In the genomic region with DNA sequence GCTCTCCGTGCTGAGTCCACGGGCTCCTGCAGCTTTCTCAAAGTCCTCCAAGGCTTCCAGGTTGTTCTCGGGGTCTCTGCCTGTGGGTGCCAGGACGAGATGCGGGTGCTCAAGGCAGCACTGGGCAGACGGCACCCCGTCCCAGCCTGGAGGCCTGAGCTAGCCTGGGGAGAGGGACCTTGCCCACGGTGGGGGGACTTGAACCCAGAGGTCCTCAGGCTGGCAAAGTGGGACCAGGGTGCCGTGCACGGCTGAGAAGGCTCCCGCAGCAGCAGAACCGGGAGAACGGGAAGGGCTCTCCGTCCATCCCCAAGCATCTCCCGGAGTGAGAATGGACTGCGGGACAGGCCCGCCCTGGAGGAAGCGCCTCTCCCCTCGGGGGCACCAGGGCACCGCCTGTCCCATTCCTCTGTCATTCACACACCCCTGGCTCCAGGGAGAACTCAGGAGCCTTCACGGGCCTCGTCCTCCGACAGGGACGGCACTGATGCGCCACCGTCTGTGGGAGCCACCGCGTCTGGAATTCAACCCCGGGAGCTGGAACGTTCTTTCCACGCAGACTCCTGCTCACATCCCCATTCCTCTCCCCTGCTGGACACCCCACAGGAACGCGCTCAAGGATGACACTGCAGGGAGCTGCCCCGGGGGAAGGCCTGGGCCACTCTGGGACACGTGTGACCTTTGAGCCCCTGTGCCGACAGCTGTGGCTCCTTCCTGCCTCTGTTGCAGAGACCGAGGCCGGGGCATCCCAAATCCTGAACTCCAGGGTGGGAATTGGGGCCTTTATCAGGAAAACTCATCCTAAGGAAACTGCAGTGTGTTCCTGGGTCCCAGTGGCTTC, we compare ENCODE assay signal across 21 cellular contexts. TPM values are rescaled to one million over a fixed set of nuclear protein-coding genes. Genes with fewer than 3 reads are reported as not detected.
"Had no signal": no experiment of that assay in that cellular context is flagged by ENCODE, and none has a peak within 500 bp of the region (broad histone marks: within the 10 kb centered on the region; RNA-seq: fewer than 3 reads in every experiment).

No MANE protein-coding gene starts in this region.

- H3K36me3 ChIP-seq: neutrophil, SJCRH30, suprapubic skin, upper lobe of left lung had no signal

- ATAC-seq: activated CD8-positive, alpha-beta T cell treated with anti-CD3 and anti-CD28 coated beads for 36 hours; esophagus mucosa; mucosa of descending colon; naive thymus-derived CD4-positive, alpha-beta T cell; stimulated activated naive CD8-positive, alpha-beta T cell treated with anti-CD3 and anti-CD28 coated beads, Interleukin-15, Interleukin-2, amounts not matched to agents 100 U/mL and 50 U/mL, for 24 hours had no signal

- H3K27me3 ChIP-seq: upper lobe of left lung had no signal

- H3K27ac Mint-ChIP-seq: activated B cell treated with CpG ODN at 0.5 μM for 24 hours; activated CD8-positive, alpha-beta T cell treated with anti-CD3 and anti-CD28 coated beads for 36 hours; naive thymus-derived CD4-positive, alpha-beta T cell had no signal

- H3K9me3 Mint-ChIP-seq: activated B cell treated with CpG ODN at 0.5 μM for 24 hours; activated CD8-positive, alpha-beta T cell treated with anti-CD3 and anti-CD28 coated beads for 36 hours had no signal

- H3K4me3 Mint-ChIP-seq: activated B cell treated with CpG ODN at 0.5 μM for 24 hours; activated CD8-positive, alpha-beta T cell treated with anti-CD3 and anti-CD28 coated beads for 36 hours; naive thymus-derived CD4-positive, alpha-beta T cell had no signal

- H3K4me3 ChIP-seq: dorsolateral prefrontal cortex, mucosa of descending colon, SJCRH30, suprapubic skin, upper lobe of left lung had no signal

- H3K9me3 ChIP-seq: mucosa of descending colon, neutrophil, SJCRH30, suprapubic skin, upper lobe of left lung had no signal

- DNase-seq: activated B cell treated with CpG ODN at 0.5 μM for 24 hours; activated CD4-positive, alpha-beta T cell treated with anti-CD3 and anti-CD28 coated beads for 48 hours; activated CD8-positive, alpha-beta T cell treated with anti-CD3 and anti-CD28 coated beads for 36 hours; activated naive CD4-positive, alpha-beta T cell treated with Interleukin-2 at 50 U/mL for 16 hours; hypothalamus; mucosa of descending colon; retina; SJCRH30; small intestine; stimulated activated CD4-positive, alpha-beta T cell treated with anti-CD3 and anti-CD28 coated beads, Interleukin-4, amount 100 ng/mL, for 4 hours; stimulated activated CD8-positive, alpha-beta memory T cell treated with anti-CD3 and anti-CD28 coated beads, Interleukin-4, amount 100 ng/mL, for 48 hours; stimulated activated naive CD8-positive, alpha-beta T cell treated with anti-CD3 and anti-CD28 coated beads, Interleukin-15, Interleukin-2, amounts not matched to agents 100 U/mL and 50 U/mL, for 24 hours had no signal

- H3K4me1 ChIP-seq: SJCRH30, suprapubic skin had no signal

- H3K27ac ChIP-seq: neutrophil, SJCRH30, suprapubic skin, upper lobe of left lung had no signal

- H3K36me3 Mint-ChIP-seq: naive thymus-derived CD4-positive, alpha-beta T cell had no signal

- H3K4me1 Mint-ChIP-seq: activated B cell treated with CpG ODN at 0.5 μM for 24 hours; naive thymus-derived CD4-positive, alpha-beta T cell had no signal

RNA-seq across cellular contexts. Expression of a gene that starts 16.3 kb away (rescaled TPM):
- total RNA-seq: activated B cell treated with CpG ODN at 0.5 μM for 24 hours; activated CD8-positive, alpha-beta T cell treated with anti-CD3 and anti-CD28 coated beads for 36 hours; astrocyte; bronchial epithelial cell; dorsolateral prefrontal cortex; esophagus mucosa; mucosa of descending colon; naive thymus-derived CD4-positive, alpha-beta T cell; SJCRH30; T-helper 2 cell treated with Interferon-gamma antibody and Interleukin-4, amounts not matched to agents 100 ng/mL and 5 ng/mL, for 36 hours; upper lobe of left lung had no signal
- polyA plus RNA-seq: naive thymus-derived CD4-positive, alpha-beta T cell; small intestine had no signal

RNA-seq across cellular contexts. Expression of a gene that starts 49.6 kb away (rescaled TPM):
- total RNA-seq: activated B cell treated with CpG ODN at 0.5 μM for 24 hours; activated CD8-positive, alpha-beta T cell treated with anti-CD3 and anti-CD28 coated beads for 36 hours; astrocyte; SJCRH30 had no signal
- polyA plus RNA-seq: naive thymus-derived CD4-positive, alpha-beta T cell had no signal
